In genomic region chr17:81702934-81703746, GRCh38 we compare ENCODE assay signal across 8 cellular contexts. TPM values are rescaled to one million over a fixed set of nuclear protein-coding genes. Genes with fewer than 3 reads are reported as not detected.
A peak's percentile ranks its signal among the peaks of the same experiment; 100 is the strongest.
DNase-seq lines count a peak whose midpoint lies in the region; ATAC-seq and TF ChIP-seq lines count a peak whose summit lies in the region.

Gene MRPL12 (plus strand): TSS chr17:81703367. CDS start chr17:81703502, 135 bp downstream.

- H3K36me3 ChIP-seq in DOHH2 (ENCODE audit: control insufficient read depth, low read length), result peaks cover 90% of the 10 kb centered on the region

- H4K20me1 ChIP-seq in DOHH2 (ENCODE audit: control insufficient read depth, insufficient read depth, low read depth, low read length), result peaks cover 17% of the 10 kb centered on the region; the same call in 1 of the 2 replicates

- H3K4me3 ChIP-seq in DOHH2 (ENCODE audit: low read length) (peak within 1 kb of the TSS; percentile 89), LNCaP clone FGC (ENCODE audit: low read depth, low read length) (peak within 1 kb of the TSS; percentile 97), fibroblast of pulmonary artery (replicated peaks; ENCODE audit: low read depth, low read length) (peak within 1 kb of the TSS; percentile 88)

- peaks cover 95% of the 10 kb centered on the region for H3K79me2 ChIP-seq in DOHH2 (ENCODE audit: control insufficient read depth, low read length)

- H3K4me1 Mint-ChIP-seq in activated T-helper 2 cell treated with anti-CD3 and anti-CD28 coated beads, Interferon-gamma antibody, Interleukin-2, Interleukin-4, amounts not matched to agents 10 μg/mL and 5 μg/mL and 100 μg/mL, durations not matched to agents 14 hours and 24 hours and 36 hours (ENCODE audit: low read depth), result peaks cover 13% of the 10 kb centered on the region
- peaks cover 15 to 20% of the 10 kb centered on the region in 2 donors for H3K4me1 Mint-ChIP-seq in natural killer cell treated with Interleukin-12 subunit alpha and Interleukin-12 subunit beta and Interleukin-15 and Interleukin-18, amount 100 ng/mL, for 72 hours (ENCODE audit: low read depth in 2 of 2)

- intact Hi-C loops in activated T-helper 2 cell treated with anti-CD3 and anti-CD28 coated beads, Interferon-gamma antibody, Interleukin-2, Interleukin-4, amounts not matched to agents 10 μg/mL and 5 μg/mL and 100 μg/mL, durations not matched to agents 14 hours and 24 hours and 36 hours (cut with micrococcal nuclease), result loop anchor here (1.0 to 5.0 kb wide), 2 partner anchors 9 to 36 kb away; partner anchors contain the start of genes CCDC137, OXLD1 and SLC25A10

- H3K4me1 ChIP-seq in DOHH2 (ENCODE audit: control insufficient read depth, low read length), result peaks cover 22% of the 10 kb centered on the region

- no peaks in the 10 kb centered on the region for H3K9me3 Mint-ChIP-seq in activated T-helper 2 cell treated with anti-CD3 and anti-CD28 coated beads, Interferon-gamma antibody, Interleukin-2, Interleukin-4, amounts not matched to agents 10 μg/mL and 5 μg/mL and 100 μg/mL, durations not matched to agents 14 hours and 24 hours and 36 hours
- H3K9me3 Mint-ChIP-seq in natural killer cell treated with Interleukin-12 subunit alpha and Interleukin-12 subunit beta and Interleukin-15 and Interleukin-18, amount 100 ng/mL, for 72 hours, result no peaks in the 10 kb centered on the region

- H3K27ac ChIP-seq in DOHH2 (ENCODE audit: low read depth, low read length), result peak within 1 kb of the TSS; percentile 79

- no peaks in the 10 kb centered on the region for H3K27me3 ChIP-seq in DOHH2 (ENCODE audit: control insufficient read depth, low read length)

- H3F3A ChIP-seq in DOHH2 (ENCODE audit: control insufficient read depth, insufficient read depth), result peaks cover 5% of the 10 kb centered on the region; the same call in 1 of the 2 replicates

- ATAC-seq in GM21825 (IDR thresholded peaks at IDR 0.05; ENCODE audit: unreplicated experiment), result peak; percentile 70
- peak; percentile 94 to 96 for ATAC-seq in natural killer cell treated with Interleukin-12 subunit alpha and Interleukin-12 subunit beta and Interleukin-15 and Interleukin-18, amount 100 ng/mL, for 72 hours

- DNase-seq in LNCaP clone FGC (ENCODE audit: low read depth) (peak; percentile 61), RPMI8226 (peak; percentile 95), fibroblast of pulmonary artery (ENCODE audit: low read depth) (peak; percentile 94)
- DNase-seq in activated T-helper 2 cell treated with anti-CD3 and anti-CD28 coated beads, Interferon-gamma antibody, Interleukin-2, Interleukin-4, amounts not matched to agents 10 μg/mL and 5 μg/mL and 100 μg/mL, durations not matched to agents 14 hours and 24 hours and 36 hours (ENCODE audit: low spot score), result peak; percentile 85
- DNase-seq in natural killer cell treated with Interleukin-12 subunit alpha and Interleukin-12 subunit beta and Interleukin-15 and Interleukin-18, amount 100 ng/mL, for 72 hours (ENCODE audit: low spot score), result peak; percentile 94
- peak; percentile 85 for DNase-seq in stimulated activated naive CD4-positive, alpha-beta T cell treated with Interleukin-2 at 50 U/mL for 16 hours (lab: John Stamatoyannopoulos, UW)

- H3K4me2 ChIP-seq in DOHH2 (ENCODE audit: low read length), result peak within 1 kb of the TSS; percentile 69

- peaks cover 73% of the 10 kb centered on the region for H3K36me3 Mint-ChIP-seq in activated T-helper 2 cell treated with anti-CD3 and anti-CD28 coated beads, Interferon-gamma antibody, Interleukin-2, Interleukin-4, amounts not matched to agents 10 μg/mL and 5 μg/mL and 100 μg/mL, durations not matched to agents 14 hours and 24 hours and 36 hours (ENCODE audit: low read depth)
- peaks cover 4% of the 10 kb centered on the region for H3K36me3 Mint-ChIP-seq in natural killer cell treated with Interleukin-12 subunit alpha and Interleukin-12 subunit beta and Interleukin-15 and Interleukin-18, amount 100 ng/mL, for 72 hours

- TF ChIP-seq CTCF in DOHH2 (IDR thresholded peaks at IDR 0.05; ENCODE audit: low read depth, low read length, poor library complexity, severe bottlenecking) (no peak), LNCaP clone FGC (IDR thresholded peaks at IDR 0.05; ENCODE audit: control insufficient read depth, extremely low read depth, insufficient read depth) (0 out of 2 replicates have a peak, but pooled peaks have one; percentile 4), fibroblast of pulmonary artery (IDR thresholded peaks at IDR 0.05; ENCODE audit: low read length, missing control alignments) (no peak)

- H3K4me3 Mint-ChIP-seq in activated T-helper 2 cell treated with anti-CD3 and anti-CD28 coated beads, Interferon-gamma antibody, Interleukin-2, Interleukin-4, amounts not matched to agents 10 μg/mL and 5 μg/mL and 100 μg/mL, durations not matched to agents 14 hours and 24 hours and 36 hours (ENCODE audit: low read depth), result peak within 1 kb of the TSS; percentile 98
- H3K4me3 Mint-ChIP-seq in natural killer cell treated with Interleukin-12 subunit alpha and Interleukin-12 subunit beta and Interleukin-15 and Interleukin-18, amount 100 ng/mL, for 72 hours, result peak within 1 kb of the TSS; percentile 94

- H3K9me2 ChIP-seq in DOHH2 (replicated peaks; ENCODE audit: control insufficient read depth, low read length), result no peaks in the 10 kb centered on the region

- H3K9me3 ChIP-seq in DOHH2 (ENCODE audit: control insufficient read depth, insufficient read depth, low read length), result no peaks in the 10 kb centered on the region

- H3K27ac Mint-ChIP-seq in activated T-helper 2 cell treated with anti-CD3 and anti-CD28 coated beads, Interferon-gamma antibody, Interleukin-2, Interleukin-4, amounts not matched to agents 10 μg/mL and 5 μg/mL and 100 μg/mL, durations not matched to agents 14 hours and 24 hours and 36 hours, result peak within 1 kb of the TSS; percentile 96
- peak within 1 kb of the TSS; percentile 95 to 97 for H3K27ac Mint-ChIP-seq in natural killer cell treated with Interleukin-12 subunit alpha and Interleukin-12 subunit beta and Interleukin-15 and Interleukin-18, amount 100 ng/mL, for 72 hours

- H3K27me3 Mint-ChIP-seq in activated T-helper 2 cell treated with anti-CD3 and anti-CD28 coated beads, Interferon-gamma antibody, Interleukin-2, Interleukin-4, amounts not matched to agents 10 μg/mL and 5 μg/mL and 100 μg/mL, durations not matched to agents 14 hours and 24 hours and 36 hours (ENCODE audit: low read depth), result no peaks in the 10 kb centered on the region
- no peaks in the 10 kb centered on the region for H3K27me3 Mint-ChIP-seq in natural killer cell treated with Interleukin-12 subunit alpha and Interleukin-12 subunit beta and Interleukin-15 and Interleukin-18, amount 100 ng/mL, for 72 hours

RNA-seq across cellular contexts. Expression of gene MRPL12, which starts in this region (rescaled TPM):
- 175 and 179 TPM in 2 replicates for total RNA-seq in activated T-helper 2 cell treated with anti-CD3 and anti-CD28 coated beads, Interferon-gamma antibody, Interleukin-2, Interleukin-4, amounts not matched to agents 10 μg/mL and 5 μg/mL and 100 μg/mL, durations not matched to agents 14 hours and 24 hours and 36 hours
- 100 to 1,000 TPM in 1 of 2 donors, 10 to 100 TPM in 1; 98.7 to 226 TPM for total RNA-seq in natural killer cell treated with Interleukin-12 subunit alpha and Interleukin-12 subunit beta and Interleukin-15 and Interleukin-18, amount 100 ng/mL, for 72 hours

Comparison
In these comparisons a context has a peak if more than half of its experiments do, and no peak if none do; other contexts are left out.
1. Peak in every context shown above with its lines: DNase-seq, ATAC-seq, H3K4me3 ChIP-seq and H3K27ac ChIP-seq.